In the genomic region with DNA sequence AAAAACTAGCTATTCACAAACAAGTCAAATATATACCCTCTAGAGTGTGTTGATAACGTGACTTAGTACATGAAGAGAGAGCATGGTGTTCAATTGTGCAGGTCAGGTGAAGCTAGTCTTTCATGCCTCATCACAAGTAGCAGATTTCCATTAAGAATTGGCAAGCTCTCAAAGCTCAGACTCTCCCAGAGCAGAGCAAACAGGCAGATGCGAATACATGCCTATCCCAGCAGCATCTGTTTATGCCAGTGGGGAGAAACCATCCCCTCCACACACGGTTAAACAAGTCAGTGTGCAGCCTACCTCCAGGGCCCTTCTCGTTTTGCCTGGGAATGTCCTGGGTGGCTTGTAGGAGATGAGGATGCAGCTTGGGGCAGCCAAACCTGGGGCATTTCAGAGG, we compare ENCODE assay signal across 19 cellular contexts.
DNase-seq lines count a peak whose midpoint lies in the region; ATAC-seq lines count a peak whose summit lies in the region.
"Had no signal": no experiment of that assay in that cellular context is flagged by ENCODE, and none has a peak within 500 bp of the region (broad histone marks: within the 10 kb centered on the region; RNA-seq: fewer than 3 reads in every experiment).

No MANE protein-coding gene starts in this region.

- ATAC-seq in stimulated activated naive B cell treated with anti-CD40 and anti-IgM and Interleukin-4, amounts not matched to agents 10 μg/mL and 1 μg/mL and 100 μg/mL, for 72 hours (replicated peaks), result no peak
- ATAC-seq: activated naive CD4-positive, alpha-beta T cell treated with anti-CD3 and anti-CD28 coated beads, Interleukin-2, amount 50 U/mL, for 72 hours; left colon had no signal

- no peaks in the 10 kb centered on the region for H3K27me3 Mint-ChIP-seq in stimulated activated naive B cell treated with anti-CD40 and anti-IgM and Interleukin-4, amounts not matched to agents 10 μg/mL and 1 μg/mL and 100 μg/mL, for 72 hours

- DNase-seq in DMS153 treated with DMSO at 0.1 percent for 48 hours (lab: John Stamatoyannopoulos, UW; ENCODE audit: unreplicated experiment) (peak; percentile 99), NCI-H146 treated with DMSO at 0.1 percent for 48 hours (lab: John Stamatoyannopoulos, UW; ENCODE audit: unreplicated experiment) (peak; percentile 3), NCI-H2196 (lab: John Stamatoyannopoulos, UW; ENCODE audit: unreplicated experiment) (peak; percentile 65), SHP77 (lab: John Stamatoyannopoulos, UW) (peak; percentile 67 to 68), NCI-H2227 treated with DMSO at 0.1 percent for 48 hours (lab: John Stamatoyannopoulos, UW) (no peak), H4 (ENCODE audit: low spot score) (no peak)
- no peak for DNase-seq in stimulated activated naive B cell treated with anti-CD40 and anti-IgM and Interleukin-4, amounts not matched to agents 10 μg/mL and 1 μg/mL and 100 μg/mL, for 72 hours
- no peak for DNase-seq in activated CD4-positive, alpha-beta T cell treated with anti-CD3 and anti-CD28 coated beads for 4 hours
- DNase-seq: activated CD4-positive, CD25-positive, alpha-beta regulatory T cell treated with anti-CD3 and anti-CD28 coated beads, Interleukin-2, amount 50 U/mL, for 72 hours; effector CD4-positive, alpha-beta T cell; esophagus squamous epithelium; left colon; MG63; Peyer's patch; stimulated activated CD4-positive, alpha-beta T cell treated with anti-CD3 and anti-CD28 coated beads, Interleukin-2, amount 100 ng/mL, for 48 hours; stomach had no signal

- no peak overlapping the region for H3K4me3 Mint-ChIP-seq in stimulated activated naive B cell treated with anti-CD40 and anti-IgM and Interleukin-4, amounts not matched to agents 10 μg/mL and 1 μg/mL and 100 μg/mL, for 72 hours
- H3K4me3 Mint-ChIP-seq: IgD-negative memory B cell, mesothelial cell of epicardium had no signal

- no peaks in the 10 kb centered on the region for H3K9me3 Mint-ChIP-seq in stimulated activated naive B cell treated with anti-CD40 and anti-IgM and Interleukin-4, amounts not matched to agents 10 μg/mL and 1 μg/mL and 100 μg/mL, for 72 hours
- H3K9me3 Mint-ChIP-seq: activated naive CD4-positive, alpha-beta T cell treated with anti-CD3 and anti-CD28 coated beads, Interleukin-2, amount 50 U/mL, for 72 hours had no signal

- H3K27ac Mint-ChIP-seq in stimulated activated naive B cell treated with anti-CD40 and anti-IgM and Interleukin-4, amounts not matched to agents 10 μg/mL and 1 μg/mL and 100 μg/mL, for 72 hours, result no peak overlapping the region
- H3K27ac Mint-ChIP-seq: activated naive CD4-positive, alpha-beta T cell treated with anti-CD3 and anti-CD28 coated beads, Interleukin-2, amount 50 U/mL, for 72 hours; IgD-negative memory B cell; mesothelial cell of epicardium had no signal

- no peaks in the 10 kb centered on the region for H3K36me3 Mint-ChIP-seq in stimulated activated naive B cell treated with anti-CD40 and anti-IgM and Interleukin-4, amounts not matched to agents 10 μg/mL and 1 μg/mL and 100 μg/mL, for 72 hours
- H3K36me3 Mint-ChIP-seq: activated naive CD4-positive, alpha-beta T cell treated with anti-CD3 and anti-CD28 coated beads, Interleukin-2, amount 50 U/mL, for 72 hours; mesothelial cell of epicardium had no signal

- H3K4me1 Mint-ChIP-seq in stimulated activated naive B cell treated with anti-CD40 and anti-IgM and Interleukin-4, amounts not matched to agents 10 μg/mL and 1 μg/mL and 100 μg/mL, for 72 hours, result peaks cover 0 to 5% of the 10 kb centered on the region in 2 donors
- H3K4me1 Mint-ChIP-seq: mesothelial cell of epicardium had no signal

Comparison
In these comparisons a context has a peak if more than half of its experiments do, and no peak if none do; other contexts are left out.
1. DNase-seq: peak in DMS153 treated with DMSO at 0.1 percent for 48 hours (single experiment), NCI-H146 treated with DMSO at 0.1 percent for 48 hours (single experiment), NCI-H2196 (single experiment) and SHP77 (2 of 2); none in NCI-H2227 treated with DMSO at 0.1 percent for 48 hours (single experiment), H4 (single experiment), stimulated activated naive B cell treated with anti-CD40 and anti-IgM and Interleukin-4, amounts not matched to agents 10 μg/mL and 1 μg/mL and 100 μg/mL, for 72 hours (single experiment) and activated CD4-positive, alpha-beta T cell treated with anti-CD3 and anti-CD28 coated beads for 4 hours (0 of 2).